Comparison of ENCODE assay signal across 1 cellular context in genomic region chr13:77699059-77699680, GRCh38.
TF ChIP-seq lines count a peak whose summit lies in the region.

No MANE protein-coding gene starts in this region.

TF ChIP-seq in HepG2, 621 proteins besides CTCF, POLR2A, EP300 and RAD21 (continued from another document):
- no peak for TF ChIP-seq ZNF841 (CRISPR knock-in tag; IDR thresholded peaks at IDR 0.05; ENCODE audit: borderline replicate concordance)
- no peak for TF ChIP-seq HNRNPLL (IDR thresholded peaks at IDR 0.05; ENCODE audit: low read depth, low read length, poor library complexity, severe bottlenecking)
- TF ChIP-seq, protein P1, sequence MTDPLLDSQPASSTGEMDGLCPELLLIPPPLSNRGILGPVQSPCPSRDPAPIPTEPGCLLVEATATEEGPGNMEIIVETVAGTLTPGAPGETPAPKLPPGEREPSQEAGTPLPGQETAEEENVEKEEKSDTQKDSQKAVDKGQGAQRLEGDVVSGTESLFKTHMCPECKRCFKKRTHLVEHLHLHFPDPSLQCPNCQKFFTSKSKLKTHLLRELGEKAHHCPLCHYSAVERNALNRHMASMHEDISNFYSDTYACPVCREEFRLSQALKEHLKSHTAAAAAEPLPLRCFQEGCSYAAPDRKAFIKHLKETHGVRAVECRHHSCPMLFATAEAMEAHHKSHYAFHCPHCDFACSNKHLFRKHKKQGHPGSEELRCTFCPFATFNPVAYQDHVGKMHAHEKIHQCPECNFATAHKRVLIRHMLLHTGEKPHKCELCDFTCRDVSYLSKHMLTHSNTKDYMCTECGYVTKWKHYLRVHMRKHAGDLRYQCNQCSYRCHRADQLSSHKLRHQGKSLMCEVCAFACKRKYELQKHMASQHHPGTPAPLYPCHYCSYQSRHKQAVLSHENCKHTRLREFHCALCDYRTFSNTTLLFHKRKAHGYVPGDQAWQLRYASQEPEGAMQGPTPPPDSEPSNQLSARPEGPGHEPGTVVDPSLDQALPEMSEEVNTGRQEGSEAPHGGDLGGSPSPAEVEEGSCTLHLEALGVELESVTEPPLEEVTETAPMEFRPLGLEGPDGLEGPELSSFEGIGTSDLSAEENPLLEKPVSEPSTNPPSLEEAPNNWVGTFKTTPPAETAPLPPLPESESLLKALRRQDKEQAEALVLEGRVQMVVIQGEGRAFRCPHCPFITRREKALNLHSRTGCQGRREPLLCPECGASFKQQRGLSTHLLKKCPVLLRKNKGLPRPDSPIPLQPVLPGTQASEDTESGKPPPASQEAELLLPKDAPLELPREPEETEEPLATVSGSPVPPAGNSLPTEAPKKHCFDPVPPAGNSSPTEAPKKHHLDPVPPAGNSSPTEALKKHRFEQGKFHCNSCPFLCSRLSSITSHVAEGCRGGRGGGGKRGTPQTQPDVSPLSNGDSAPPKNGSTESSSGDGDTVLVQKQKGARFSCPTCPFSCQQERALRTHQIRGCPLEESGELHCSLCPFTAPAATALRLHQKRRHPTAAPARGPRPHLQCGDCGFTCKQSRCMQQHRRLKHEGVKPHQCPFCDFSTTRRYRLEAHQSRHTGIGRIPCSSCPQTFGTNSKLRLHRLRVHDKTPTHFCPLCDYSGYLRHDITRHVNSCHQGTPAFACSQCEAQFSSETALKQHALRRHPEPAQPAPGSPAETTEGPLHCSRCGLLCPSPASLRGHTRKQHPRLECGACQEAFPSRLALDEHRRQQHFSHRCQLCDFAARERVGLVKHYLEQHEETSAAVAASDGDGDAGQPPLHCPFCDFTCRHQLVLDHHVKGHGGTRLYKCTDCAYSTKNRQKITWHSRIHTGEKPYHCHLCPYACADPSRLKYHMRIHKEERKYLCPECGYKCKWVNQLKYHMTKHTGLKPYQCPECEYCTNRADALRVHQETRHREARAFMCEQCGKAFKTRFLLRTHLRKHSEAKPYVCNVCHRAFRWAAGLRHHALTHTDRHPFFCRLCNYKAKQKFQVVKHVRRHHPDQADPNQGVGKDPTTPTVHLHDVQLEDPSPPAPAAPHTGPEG (CRISPR knock-in tag; IDR thresholded peaks at IDR 0.05): no peak
- TF ChIP-seq NR2C2 (CRISPR knock-in tag; IDR thresholded peaks at IDR 0.05; ENCODE audit: borderline replicate concordance): no peak
